In genomic region chr5:119322312-119322947, GRCh38 we compare ENCODE assay signal across 10 cellular contexts. TPM values are rescaled to one million over a fixed set of nuclear protein-coding genes. Genes with fewer than 3 reads are reported as not detected.
DNase-seq lines count a peak whose midpoint lies in the region; ATAC-seq and TF ChIP-seq lines count a peak whose summit lies in the region.
"Had no signal": no experiment of that assay in that cellular context is flagged by ENCODE, and none has a peak within 500 bp of the region (broad histone marks: within the 10 kb centered on the region; RNA-seq: fewer than 3 reads in every experiment).

No MANE protein-coding gene starts in this region.

- H3K4me3 ChIP-seq in WERI-Rb-1 (ENCODE audit: low read depth, low read length) (no peak overlapping the region), iPS-18a (ENCODE audit: low read length) (no peak overlapping the region)

- DNase-seq in activated T-cell treated with anti-CD3 and anti-CD28 coated beads, Interleukin-2, amount 50 U/mL, for 72 hours: no peak
- DNase-seq in activated T-cell treated with anti-CD3 and anti-CD28 coated beads, Interleukin-2, amount 50 U/mL, for 48 hours: no peak
- no peak for DNase-seq in WERI-Rb-1
- no peak for DNase-seq in type B pancreatic cell (ENCODE audit: extremely low spot score, unreplicated experiment)
- DNase-seq in NCI-H146 treated with DMSO at 0.1 percent for 48 hours (lab: John Stamatoyannopoulos, UW; ENCODE audit: unreplicated experiment): no peak
- no peak for DNase-seq in effector CD4-positive, alpha-beta T cell
- DNase-seq: hypothalamus, NCI-H526 treated with DMSO at 0.1 percent for 48 hours had no signal

- no peaks in the 10 kb centered on the region for H3K27me3 Mint-ChIP-seq in activated T-cell treated with anti-CD3 and anti-CD28 coated beads, Interleukin-2, amount 50 U/mL, for 72 hours (ENCODE audit: low read depth)
- no peaks in the 10 kb centered on the region for H3K27me3 Mint-ChIP-seq in type B pancreatic cell

- H3K36me3 ChIP-seq in WERI-Rb-1 (no peaks in the 10 kb centered on the region), iPS-18a (ENCODE audit: control insufficient read depth, low read depth, low read length) (no peaks in the 10 kb centered on the region)

- TF ChIP-seq CTCF in WERI-Rb-1 (IDR thresholded peaks at IDR 0.05; ENCODE audit: low read depth, low read length) (no peak), type B pancreatic cell (conservative IDR thresholded peaks at IDR 0.05) (no peak)

- H3K9ac ChIP-seq in iPS-18a (ENCODE audit: low read length): no peak overlapping the region

- peaks cover 100% of the 10 kb centered on the region for H3K4me1 Mint-ChIP-seq in activated T-cell treated with anti-CD3 and anti-CD28 coated beads, Interleukin-2, amount 50 U/mL, for 72 hours (ENCODE audit: low read depth)
- peaks cover 52% of the 10 kb centered on the region for H3K4me1 Mint-ChIP-seq in type B pancreatic cell (ENCODE audit: unreplicated experiment)

- H3K4me3 Mint-ChIP-seq in activated T-cell treated with anti-CD3 and anti-CD28 coated beads, Interleukin-2, amount 50 U/mL, for 72 hours: peak overlapping the region; percentile 69 to 81
- peak overlapping the region; percentile 38 for H3K4me3 Mint-ChIP-seq in type B pancreatic cell

- H3K27ac ChIP-seq in WERI-Rb-1 (peak overlapping the region; percentile 96), iPS-18a (ENCODE audit: low read length) (peak overlapping the region; percentile 2)

- no peaks in the 10 kb centered on the region for H3K27me3 ChIP-seq in WERI-Rb-1 (ENCODE audit: insufficient read depth, low read depth, severe bottlenecking)
- no peaks in the 10 kb centered on the region for H3K27me3 ChIP-seq in iPS-18a (ENCODE audit: control insufficient read depth, insufficient read depth, low read length)

- H3K9me3 Mint-ChIP-seq in activated T-cell treated with anti-CD3 and anti-CD28 coated beads, Interleukin-2, amount 50 U/mL, for 72 hours: no peaks in the 10 kb centered on the region
- peaks cover 11% of the 10 kb centered on the region for H3K9me3 Mint-ChIP-seq in type B pancreatic cell

- H3K4me1 ChIP-seq in iPS-18a (ENCODE audit: control insufficient read depth, low read depth, low read length): peaks cover 21% of the 10 kb centered on the region

- H3K9me3 ChIP-seq in WERI-Rb-1 (ENCODE audit: severe bottlenecking): no peaks in the 10 kb centered on the region
- H3K9me3 ChIP-seq in iPS-18a (ENCODE audit: control insufficient read depth, low read depth, low read length): no peaks in the 10 kb centered on the region

- peak overlapping the region; percentile 93 for H3K27ac Mint-ChIP-seq in activated T-cell treated with anti-CD3 and anti-CD28 coated beads, Interleukin-2, amount 50 U/mL, for 72 hours
- peak overlapping the region; percentile 65 for H3K27ac Mint-ChIP-seq in type B pancreatic cell

- no peak for ATAC-seq in activated T-cell treated with anti-CD3 and anti-CD28 coated beads, Interleukin-2, amount 50 U/mL, for 72 hours (replicated peaks in 1 of 2)
- no peak for ATAC-seq in HG02678 (IDR thresholded peaks at IDR 0.05; ENCODE audit: unreplicated experiment)

- H3K36me3 Mint-ChIP-seq in activated T-cell treated with anti-CD3 and anti-CD28 coated beads, Interleukin-2, amount 50 U/mL, for 72 hours (ENCODE audit: insufficient read depth in 2 of 2): peaks cover 0 to 1% of the 10 kb centered on the region in 2 donors
- H3K36me3 Mint-ChIP-seq in type B pancreatic cell: peaks cover 19% of the 10 kb centered on the region

RNA-seq across cellular contexts. Expression of gene TNFAIP8, which starts 33.4 kb away (rescaled TPM):
- 100 to 1,000 TPM; 117 to 137 TPM for total RNA-seq in activated T-cell treated with anti-CD3 and anti-CD28 coated beads, Interleukin-2, amount 50 U/mL, for 72 hours
- 11.8 and 17.3 TPM in 2 replicates for total RNA-seq in type B pancreatic cell (ENCODE audit: low replicate concordance)
